Comparison of ENCODE assay signal across 31 cellular contexts in the genomic region with DNA sequence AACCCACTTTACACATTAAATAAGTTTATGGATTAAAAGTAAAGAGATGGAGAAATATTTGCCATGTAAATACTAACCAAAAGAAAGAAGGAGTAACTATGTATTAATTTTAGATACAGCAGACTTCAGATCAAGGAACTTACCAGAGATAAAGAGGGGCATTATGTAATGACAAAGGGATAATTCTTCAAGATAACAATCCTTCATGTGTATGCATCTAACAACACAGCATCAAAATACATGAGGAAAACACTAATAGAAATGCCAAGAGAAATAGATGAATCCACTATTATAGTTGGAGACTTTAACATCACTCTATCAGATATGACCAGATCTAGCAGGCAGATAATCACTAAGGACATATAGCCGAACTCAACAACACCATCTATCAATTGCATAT.
"Had no signal": no experiment of that assay in that cellular context is flagged by ENCODE, and none has a peak within 500 bp of the region (broad histone marks: within the 10 kb centered on the region; RNA-seq: fewer than 3 reads in every experiment).

No MANE protein-coding gene starts in this region.

- H3K36me3 ChIP-seq: ascending aorta, cardiac muscle cell had no signal

- H3K27ac ChIP-seq: ascending aorta, cardiac muscle cell, VCaP had no signal

- H3K9me3 ChIP-seq: ascending aorta had no signal

- H3K4me1 ChIP-seq: ascending aorta had no signal

- H3K4me3 ChIP-seq: ascending aorta, cardiac muscle cell had no signal

- ATAC-seq: activated CD4-positive, alpha-beta T cell treated with anti-CD3 and anti-CD28 coated beads for 36 hours; activated CD8-positive, alpha-beta memory T cell treated with anti-CD3 and anti-CD28 coated beads, Interleukin-2, amount 10 ng/mL, durations not matched to agents 7 days and 5 days; activated CD8-positive, alpha-beta T cell treated with anti-CD3 and anti-CD28 coated beads, Interleukin-2, amount 10 ng/mL, durations not matched to agents 7 days and 5 days; activated naive CD8-positive, alpha-beta T cell treated with anti-CD3 and anti-CD28 coated beads, Interleukin-2, amount 50 U/mL, for 24 hours had no signal

- DNase-seq: activated B cell treated with CpG ODN at 0.5 μM for 24 hours; activated CD4-positive, alpha-beta memory T cell treated with anti-CD3 and anti-CD28 coated beads, Interleukin-2, amount 10 ng/mL, durations not matched to agents 7 days and 5 days; activated CD4-positive, alpha-beta T cell treated with anti-CD3 and anti-CD28 coated beads for 36 hours; activated CD4-positive, alpha-beta T cell treated with anti-CD3 and anti-CD28 coated beads for 48 hours; activated CD4-positive, alpha-beta T cell treated with anti-CD3 and anti-CD28 coated beads, Interleukin-2, amount 10 ng/mL, durations not matched to agents 7 days and 5 days; activated CD4-positive, alpha-beta T cell treated with anti-CD3 and anti-CD28 coated beads, Interleukin-2, amount 50 U/mL, for 48 hours; activated CD4-positive, CD25-positive, alpha-beta regulatory T cell treated with anti-CD3 and anti-CD28 coated beads, Interleukin-2, amount 50 U/mL, for 72 hours; activated CD8-positive, alpha-beta memory T cell treated with anti-CD3 and anti-CD28 coated beads for 24 hours; activated CD8-positive, alpha-beta memory T cell treated with anti-CD3 and anti-CD28 coated beads, Interleukin-2, amount 10 ng/mL, durations not matched to agents 7 days and 5 days; activated CD8-positive, alpha-beta memory T cell treated with anti-CD3 and anti-CD28 coated beads, Interleukin-2, amount 50 U/mL, for 48 hours; activated CD8-positive, alpha-beta T cell treated with anti-CD3 and anti-CD28 coated beads, Interleukin-2, amount 10 ng/mL, durations not matched to agents 7 days and 5 days; activated effector memory CD4-positive, alpha-beta T cell treated with Interleukin-2 at 50 U/mL for 16 hours; activated gamma-delta T cell; activated naive CD4-positive, alpha-beta T cell treated with anti-CD3 and anti-CD28 coated beads, Interleukin-2, amount 10 ng/mL, durations not matched to agents 7 days and 5 days; activated naive CD4-positive, alpha-beta T cell treated with Interleukin-2 at 50 U/mL for 16 hours; activated naive CD8-positive, alpha-beta T cell treated with anti-CD3 and anti-CD28 coated beads, Interleukin-2, amount 10 ng/mL, durations not matched to agents 7 days and 5 days; activated naive CD8-positive, alpha-beta T cell treated with anti-CD3 and anti-CD28 coated beads, Interleukin-2, amount 50 U/mL, for 24 hours; activated T-cell treated with anti-CD3 and anti-CD28 coated beads, Interleukin-2, amount 50 U/mL, for 24 hours; activated T-cell treated with anti-CD3 and anti-CD28 coated beads, Interleukin-2, amount 50 U/mL, for 48 hours; amygdala; anterior cingulate cortex; caudate nucleus; cerebellar nuclear complex; T-helper 1 cell; T-helper 2 cell; T-helper 9 cell had no signal

- FAIRE-seq: bronchial epithelial cell, TTC549 had no signal

- H3K27me3 ChIP-seq: ascending aorta, cardiac muscle cell had no signal
